11 cellular contexts compared by ENCODE assay signal in genomic region chr16:48537909-48538745, GRCh38.
DNase-seq lines count a peak whose midpoint lies in the region; ATAC-seq and TF ChIP-seq lines count a peak whose summit lies in the region.
"Had no signal": no experiment of that assay in that cellular context is flagged by ENCODE, and none has a peak within 500 bp of the region (broad histone marks: within the 10 kb centered on the region; RNA-seq: fewer than 3 reads in every experiment).

No MANE protein-coding gene starts in this region.

- no peaks in the 10 kb centered on the region for H3K9me3 Mint-ChIP-seq in immature natural killer cell

- peak overlapping the region; percentile 88 to 94 for H3K27ac ChIP-seq in breast epithelium
- no peak overlapping the region for H3K27ac ChIP-seq in mammary epithelial cell (ENCODE audit: insufficient read depth, low read depth, low read length)
- H3K27ac ChIP-seq in heart right ventricle: peak overlapping the region in 9 of 10 donors; percentile 58 to 85 (median 71)
- H3K27ac ChIP-seq in parathyroid adenoma: peak overlapping the region; percentile 54

- ATAC-seq in heart right ventricle: peak in 6 of 8 donors; percentile 7 to 49 (median 30)

- H3K4me3 ChIP-seq in breast epithelium (peak overlapping the region in 1 of 3 donors; percentile 26), mammary epithelial cell (replicated peaks in 1 of 3; ENCODE audit: insufficient read depth in 1 of 3, low read depth in 2 of 3, low read length in 3 of 3) (no peak overlapping the region), heart right ventricle (no peak overlapping the region), parathyroid adenoma (ENCODE audit: low read depth, low read length) (no peak overlapping the region)

- DNase-seq in breast epithelium (ENCODE audit: low spot score in 2 of 2) (peak in 1 of 2 donors; percentile 70), mammary epithelial cell (no peak), heart right ventricle (peak; percentile 70), immature natural killer cell (no peak), NOMO-1 (lab: John Stamatoyannopoulos, UW; ENCODE audit: unreplicated experiment in 2 of 2) (no peak), NCI-H748 treated with DMSO at 0.1 percent for 48 hours (lab: John Stamatoyannopoulos, UW) (no peak), NCI-H526 treated with DMSO at 0.1 percent for 48 hours (lab: John Stamatoyannopoulos, UW) (no peak)
- DNase-seq: activated effector memory CD4-positive, alpha-beta T cell treated with Interleukin-2 at 50 U/mL for 16 hours; BE2C; stimulated activated CD4-positive, alpha-beta T cell treated with anti-CD3 and anti-CD28 coated beads, Interleukin-2, amount 100 ng/mL, for 24 hours had no signal

- peaks cover 3 to 5% (median 4%) of the 10 kb centered on the region in 3 donors for H3K27me3 Mint-ChIP-seq in immature natural killer cell (ENCODE audit: low read depth in 3 of 3)

- in situ Hi-C loops in mammary epithelial cell (cut with MboI; ENCODE audit: low sequenced_read_pairs in 2 of 2): loop anchor here in 1 of 2 donors (5.0 kb wide), 1 partner anchor 84 kb away; no protein-coding TSS in a partner anchor

- H3K9ac ChIP-seq in mammary epithelial cell (ENCODE audit: insufficient read depth, low read length) (no peak overlapping the region), parathyroid adenoma (no peak overlapping the region)

- H2AFZ ChIP-seq in mammary epithelial cell (ENCODE audit: low read depth, low read length): no peak overlapping the region
- no peak overlapping the region for H2AFZ ChIP-seq in parathyroid adenoma

- dilution Hi-C loops in mammary epithelial cell (cut with HindIII; ENCODE audit: low sequenced_read_pairs): no loop called here

- peaks cover 4 to 10% (median 8%) of the 10 kb centered on the region in 3 donors for H3K36me3 Mint-ChIP-seq in immature natural killer cell

- H3K4me2 ChIP-seq in mammary epithelial cell (ENCODE audit: insufficient read depth, low read depth, low read length) (no peak overlapping the region), parathyroid adenoma (ENCODE audit: low read length) (no peak overlapping the region)

- CTCF ChIA-PET in mammary epithelial cell (lab: Charles Lee; ENCODE audit: low non-redundant PET): no interaction called here

- no peak for TF ChIP-seq CTCF in breast epithelium (IDR thresholded peaks at IDR 0.05)
- TF ChIP-seq CTCF in mammary epithelial cell (conservative IDR thresholded peaks at IDR 0.05 in 1 of 2, IDR thresholded peaks at IDR 0.05 in 1 of 2; ENCODE audit: extremely low read depth in 1 of 2, insufficient read depth in 1 of 2, low read depth in 1 of 2, low read length in 2 of 2): no peak
- no peak for TF ChIP-seq CTCF in heart right ventricle (IDR thresholded peaks at IDR 0.05)
- TF ChIP-seq CTCF in parathyroid adenoma (IDR thresholded peaks at IDR 0.05): no peak

- H3K9me3 ChIP-seq in breast epithelium: no peaks in the 10 kb centered on the region
- H3K9me3 ChIP-seq in mammary epithelial cell (replicated peaks; ENCODE audit: insufficient read depth, low read length): no peaks in the 10 kb centered on the region
- no peaks in the 10 kb centered on the region for H3K9me3 ChIP-seq in heart right ventricle
- no peaks in the 10 kb centered on the region for H3K9me3 ChIP-seq in parathyroid adenoma (ENCODE audit: control insufficient read depth, low read length)
- H3K9me3 ChIP-seq: BE2C had no signal

- no peak for TF ChIP-seq POLR2A in breast epithelium (IDR thresholded peaks at IDR 0.05)

- H3K79me2 ChIP-seq in mammary epithelial cell (ENCODE audit: insufficient read depth, low read length) (no peaks in the 10 kb centered on the region), parathyroid adenoma (no peaks in the 10 kb centered on the region)

- H3K27me3 ChIP-seq in breast epithelium (no peaks in the 10 kb centered on the region), mammary epithelial cell (ENCODE audit: insufficient read depth, low read length) (no peaks in the 10 kb centered on the region), heart right ventricle (no peaks in the 10 kb centered on the region), parathyroid adenoma (ENCODE audit: control insufficient read depth, insufficient read depth, low read length) (no peaks in the 10 kb centered on the region)
- H3K27me3 ChIP-seq: BE2C had no signal

- no peak overlapping the region for H3K4me3 Mint-ChIP-seq in immature natural killer cell

- no TSS peak for BruUV-seq in mammary epithelial cell (replicated peaks; lab: Mats Ljungman, UMichigan)

- intact Hi-C loops in breast epithelium (cut with DNase I; ENCODE audit: low total_unique reads): no loop called here
- intact Hi-C loops in mammary epithelial cell (cut with micrococcal nuclease): no loop called here
- intact Hi-C loops in heart right ventricle (cut with DNase I): loop anchor here in 8 of 10 donors (5.0 to 10.0 kb wide), 7 partner anchors 84 to 303 kb away; partner anchors contain the start of gene SIAH1 (in 2 of the 8)

- H3K36me3 ChIP-seq in breast epithelium (no peaks in the 10 kb centered on the region), mammary epithelial cell (ENCODE audit: insufficient read depth, low read length) (peaks cover 8% of the 10 kb centered on the region), heart right ventricle (peaks cover 0 to 41% (median 9%) of the 10 kb centered on the region in 9 donors), parathyroid adenoma (ENCODE audit: control insufficient read depth, insufficient read depth, low read length) (no peaks in the 10 kb centered on the region)

- no peaks in the 10 kb centered on the region for H4K20me1 ChIP-seq in mammary epithelial cell (ENCODE audit: insufficient read depth, low read length)

- H3K27ac Mint-ChIP-seq in immature natural killer cell: peak overlapping the region in 1 of 6 donors; percentile 76

- peaks cover 26 to 28% of the 10 kb centered on the region in 2 donors for H3K4me1 Mint-ChIP-seq in immature natural killer cell

- 56% methylated on average over 18 of the region's 21 CpGs for WGBS in mammary epithelial cell (ENCODE audit: low coverage, missing lambda C conversion rate)
- 45 to 51% methylated on average over 21 of the region's 21 CpGs for WGBS in heart right ventricle, 2 donors

- H3K4me1 ChIP-seq in breast epithelium (peaks cover 26 to 36% of the 10 kb centered on the region in 2 donors), mammary epithelial cell (ENCODE audit: insufficient read depth, low read length) (peaks cover 30% of the 10 kb centered on the region), heart right ventricle (peaks cover 26 to 57% (median 44%) of the 10 kb centered on the region in 9 donors), parathyroid adenoma (peaks cover 6% of the 10 kb centered on the region)
- H3K4me1 ChIP-seq: BE2C had no signal

Comparison
In these comparisons a context has a peak if more than half of its experiments do, and no peak if none do; other contexts are left out.
1. DNase-seq: peak in heart right ventricle (2 of 2); none in mammary epithelial cell (single experiment), immature natural killer cell (0 of 3), NOMO-1 (0 of 2), NCI-H748 treated with DMSO at 0.1 percent for 48 hours (single experiment) and NCI-H526 treated with DMSO at 0.1 percent for 48 hours (single experiment).
2. intact Hi-C loops: an anchor here in heart right ventricle (5.0 to 10.0 kb wide); none called in breast epithelium and mammary epithelial cell.